In genomic region chr19:30287973-30288372, GRCh38 we compare ENCODE assay signal across 34 cellular contexts.
A peak's percentile ranks its signal among the peaks of the same experiment; 100 is the strongest.
DNase-seq lines count a peak whose midpoint lies in the region; ATAC-seq, FAIRE-seq and TF ChIP-seq lines count a peak whose summit lies in the region.
"Had no signal": no experiment of that assay in that cellular context is flagged by ENCODE, and none has a peak within 500 bp of the region (broad histone marks: within the 10 kb centered on the region; RNA-seq: fewer than 3 reads in every experiment).

No MANE protein-coding gene starts in this region.

- POLR2A ChIA-PET in A549 (lab: Yijun Ruan, JAX) (no interaction called here), HEK293 (lab: Yijun Ruan, JAX) (no interaction called here), HEK293T (lab: Yijun Ruan, JAX) (no interaction called here)

- H3K27ac ChIP-seq in A549, result no peak overlapping the region
- no peak overlapping the region for H3K27ac ChIP-seq in HEK293 (ENCODE audit: extremely low read depth, low read depth, low read length)
- no peak overlapping the region for H3K27ac ChIP-seq in coronary artery
- H3K27ac ChIP-seq in aorta (ENCODE audit: low read depth in 1 of 2, low read length in 2 of 2), result no peak overlapping the region
- no peak overlapping the region for H3K27ac ChIP-seq in hepatocyte
- H3K27ac ChIP-seq: 22Rv1; BLaER1; BLaER1 treated with 17β-estradiol and CSF1 and Interleukin-3, amounts not matched to agents 10 nM and 100 nM; C4-2B had no signal

- no peak for FAIRE-seq in A549 (lab: Jason Lieb, UNC)
- FAIRE-seq: A204.1, D721Med had no signal

- no peak for TF ChIP-seq POLR2A in A549 (IDR thresholded peaks at IDR 0.05; ENCODE audit: low read length)

- H2AFZ ChIP-seq in hepatocyte, result no peak overlapping the region

- TF ChIP-seq CTCF in A549 (IDR thresholded peaks at IDR 0.05) (no peak), HEK293 (tag by site-specific recombination; IDR thresholded peaks at IDR 0.05) (no peak), coronary artery (IDR thresholded peaks at IDR 0.05) (no peak), hepatocyte (IDR thresholded peaks at IDR 0.05; ENCODE audit: poor library complexity) (no peak)

- H3K4me1 ChIP-seq in A549 (no peaks in the 10 kb centered on the region), HEK293 (ENCODE audit: control insufficient read depth, insufficient read depth, low read length) (no peaks in the 10 kb centered on the region), aorta (ENCODE audit: control insufficient read depth in 1 of 2, insufficient read depth in 2 of 2, low read length in 2 of 2) (no peaks in the 10 kb centered on the region), hepatocyte (ENCODE audit: insufficient read depth) (no peaks in the 10 kb centered on the region)
- H3K4me1 ChIP-seq: BLaER1; BLaER1 treated with 17β-estradiol and CSF1 and Interleukin-3, amounts not matched to agents 10 nM and 100 nM; Caco-2 had no signal

- no peaks in the 10 kb centered on the region for H3K9me3 ChIP-seq in A549
- no peaks in the 10 kb centered on the region for H3K9me3 ChIP-seq in HEK293 (ENCODE audit: control insufficient read depth, insufficient read depth, low read depth, low read length)
- H3K9me3 ChIP-seq in aorta (ENCODE audit: control insufficient read depth, low read length), result no peaks in the 10 kb centered on the region
- H3K9me3 ChIP-seq in hepatocyte (ENCODE audit: low read depth), result no peaks in the 10 kb centered on the region
- H3K9me3 ChIP-seq: BE2C, BLaER1, Caco-2 had no signal

- CTCF ChIA-PET in A549 (lab: Yijun Ruan, JAX) (no interaction called here), HEK293 (lab: Yijun Ruan, JAX) (no interaction called here), HEK293T (lab: Yijun Ruan, JAX) (no interaction called here)

- no peaks in the 10 kb centered on the region for H4K20me1 ChIP-seq in hepatocyte (ENCODE audit: insufficient read depth, poor library complexity, severe bottlenecking)
- H4K20me1 ChIP-seq: BLaER1; BLaER1 treated with 17β-estradiol and CSF1 and Interleukin-3, amounts not matched to agents 10 nM and 100 nM had no signal

- H3K4me3 ChIP-seq in A549 (no peak overlapping the region), HEK293 (ENCODE audit: low read depth, low read length) (no peak overlapping the region), coronary artery (no peak overlapping the region), aorta (ENCODE audit: low read length in 2 of 2) (no peak overlapping the region), hepatocyte (no peak overlapping the region)
- H3K4me3 ChIP-seq: BLaER1; BLaER1 treated with 17β-estradiol and CSF1 and Interleukin-3, amounts not matched to agents 10 nM and 100 nM had no signal

- TF ChIP-seq RAD21 in A549 (conservative IDR thresholded peaks at IDR 0.05 in 1 of 2, IDR thresholded peaks at IDR 0.05 in 1 of 2), result no peak

- H3K36me3 ChIP-seq in HEK293 (ENCODE audit: control insufficient read depth in 2 of 2, insufficient read depth in 1 of 2, low read length in 2 of 2) (peaks cover 0 to 10% of the 10 kb centered on the region in 2 experiments; a peak in 1 of 3 replicates), aorta (ENCODE audit: control insufficient read depth in 1 of 2, insufficient read depth in 2 of 2, low read length in 1 of 2) (no peaks in the 10 kb centered on the region), hepatocyte (replicated peaks; ENCODE audit: insufficient read depth, low read depth) (no peaks in the 10 kb centered on the region)
- H3K36me3 ChIP-seq: BLaER1; BLaER1 treated with 17β-estradiol and CSF1 and Interleukin-3, amounts not matched to agents 10 nM and 100 nM had no signal

- H3K4me2 ChIP-seq in A549 (no peak overlapping the region), hepatocyte (no peak overlapping the region)
- H3K4me2 ChIP-seq: BLaER1; BLaER1 treated with 17β-estradiol and CSF1 and Interleukin-3, amounts not matched to agents 10 nM and 100 nM had no signal

- no peaks in the 10 kb centered on the region for H3K9me2 ChIP-seq in hepatocyte (replicated peaks; ENCODE audit: insufficient read depth)

- TF ChIP-seq EP300 in A549 (IDR thresholded peaks at IDR 0.05), result no peak

- WGBS in A549 (ENCODE audit: missing lambda C conversion rate), result 16% methylated on average over 5 of the region's 5 CpGs
- WGBS in aorta, 2 donors, result 68 to 76% methylated on average over 5 of the region's 5 CpGs
- WGBS in hepatocyte (ENCODE audit: low lambda C conversion rate, missing lambda C conversion rate), result 86% methylated on average over 5 of the region's 5 CpGs

- H3K79me2 ChIP-seq in hepatocyte, result no peaks in the 10 kb centered on the region

- H3K27me3 ChIP-seq in aorta (ENCODE audit: control insufficient read depth in 1 of 2, insufficient read depth in 2 of 2, low read length in 1 of 2), result no peaks in the 10 kb centered on the region
- H3K27me3 ChIP-seq in hepatocyte, result peaks cover 3% of the 10 kb centered on the region
- H3K27me3 ChIP-seq: BE2C; BLaER1; BLaER1 treated with 17β-estradiol and CSF1 and Interleukin-3, amounts not matched to agents 10 nM and 100 nM had no signal

- DNase-seq in A549 (ENCODE audit: low read depth in 1 of 2, low spot score in 1 of 2), result no peak
- DNase-seq in coronary artery (ENCODE audit: low spot score), result peak; percentile 28
- DNase-seq in aorta, result no peak
- DNase-seq in hepatocyte (ENCODE audit: low spot score), result no peak
- DNase-seq in HEK293T (ENCODE audit: extremely low spot score), result no peak
- DNase-seq in hypothalamus (lab: John Stamatoyannopoulos, UW), result no peak
- DNase-seq: 8988T; ACHN; AML-193; BE2C; C1 segment of cervical spinal cord; Caco-2; Calu3; CD4-positive, alpha-beta memory T cell; CD4-positive, alpha-beta T cell; CD4-positive, CD25-positive, alpha-beta regulatory T cell; CD8-positive, alpha-beta memory T cell; CD8-positive, alpha-beta T cell; COR-L47; DMS 273 treated with DMSO at 0.1 percent for 48 hours; DMS153; DMS53; DMS79; DMS79 treated with DMSO at 0.1 percent for 48 hours; DND-41; EL had no signal

- ATAC-seq in A549 (no peak), aorta (ENCODE audit: low FRiP score) (peak; percentile 7), HG03442 (IDR thresholded peaks at IDR 0.05; ENCODE audit: unreplicated experiment) (no peak)
- ATAC-seq: CD8-positive, alpha-beta T cell had no signal

- intact Hi-C loops in aorta (cut with DNase I), result no loop called here

TF ChIP-seq in A549, 52 proteins besides CTCF, POLR2A, EP300 and RAD21:
- TF ChIP-seq KDM5A (IDR thresholded peaks at IDR 0.05) (no peak), USF2 (IDR thresholded peaks at IDR 0.05) (peak; percentile 9; the same call in 1 of the 2 replicates)
TF ChIP-seq in A549: peak in this region for 1.

TF ChIP-seq in HEK293, 187 proteins besides CTCF, POLR2A, EP300 and RAD21 (continues in another document):
- TF ChIP-seq ZNF585B (tag by site-specific recombination; IDR thresholded peaks at IDR 0.05) (no peak), SCRT2 (tag by site-specific recombination; IDR thresholded peaks at IDR 0.05) (no peak), ZNF449 (tag by site-specific recombination; IDR thresholded peaks at IDR 0.05) (no peak), ZNF274 (IDR thresholded peaks at IDR 0.05; ENCODE audit: low read length) (no peak), ZNF274 (tag by site-specific recombination; IDR thresholded peaks at IDR 0.05; ENCODE audit: borderline replicate concordance) (no peak)

TF ChIP-seq in HEK293T, 16 proteins besides CTCF, POLR2A, EP300 and RAD21:
- no peak for TF ChIP-seq FOXM1 (IDR thresholded peaks at IDR 0.05; ENCODE audit: borderline replicate concordance)
- TF ChIP-seq ZNF384 (IDR thresholded peaks at IDR 0.05), result no peak
- TF ChIP-seq ELF4 (IDR thresholded peaks at IDR 0.05), result no peak
- TF ChIP-seq LEF1 (IDR thresholded peaks at IDR 0.05; ENCODE audit: borderline replicate concordance), result no peak
- no peak for TF ChIP-seq HDGF (IDR thresholded peaks at IDR 0.05; ENCODE audit: borderline replicate concordance)
- no peak for TF ChIP-seq FOXA1 (IDR thresholded peaks at IDR 0.05)
- TF ChIP-seq ARNT (IDR thresholded peaks at IDR 0.05), result no peak
- no peak for TF ChIP-seq SP1 (IDR thresholded peaks at IDR 0.05)
- TF ChIP-seq L3MBTL2 (conservative IDR thresholded peaks at IDR 0.05), result no peak
- no peak for TF ChIP-seq SUZ12 (IDR thresholded peaks at IDR 0.05)
- no peak for TF ChIP-seq TARDBP (IDR thresholded peaks at IDR 0.05)
- no peak for TF ChIP-seq NFRKB (IDR thresholded peaks at IDR 0.05)
- TF ChIP-seq FOXK2 (IDR thresholded peaks at IDR 0.05), result no peak
- TF ChIP-seq PKNOX1 (IDR thresholded peaks at IDR 0.05), result no peak
- TF ChIP-seq BHLHE40 (IDR thresholded peaks at IDR 0.05; ENCODE audit: borderline replicate concordance), result no peak
- TF ChIP-seq CTBP1 (IDR thresholded peaks at IDR 0.05; ENCODE audit: borderline replicate concordance), result no peak
TF ChIP-seq in HEK293T: peak in this region for 0.
